20 cellular contexts compared by ENCODE assay signal in genomic region chr6:47318236-47318974, GRCh38.
"Had no signal": no experiment of that assay in that cellular context is flagged by ENCODE, and none has a peak within 500 bp of the region (broad histone marks: within the 10 kb centered on the region; RNA-seq: fewer than 3 reads in every experiment).

No MANE protein-coding gene starts in this region.

- H3K9me3 Mint-ChIP-seq: activated naive CD4-positive, alpha-beta T cell treated with anti-CD3 and anti-CD28 coated beads, Interleukin-2, amount 50 U/mL, for 24 hours had no signal

- H3K36me3 ChIP-seq: breast epithelium, WERI-Rb-1 had no signal

- H3K4me1 Mint-ChIP-seq: activated naive CD4-positive, alpha-beta T cell treated with anti-CD3 and anti-CD28 coated beads, Interleukin-2, amount 50 U/mL, for 24 hours had no signal

- DNase-seq: activated CD4-positive, alpha-beta T cell treated with anti-CD3 and anti-CD28 coated beads for 4 hours; activated CD4-positive, alpha-beta T cell treated with anti-CD3 and anti-CD28 coated beads, Interleukin-2, amount 50 U/mL, for 4 hours; activated CD8-positive, alpha-beta memory T cell treated with anti-CD3 and anti-CD28 coated beads, Interleukin-2, amount 50 U/mL, for 48 hours; activated CD8-positive, alpha-beta T cell treated with anti-CD3 and anti-CD28 coated beads, Interleukin-2, amount 10 ng/mL, durations not matched to agents 7 days and 5 days; activated T-cell treated with anti-CD3 and anti-CD28 coated beads, Interleukin-2, amount 50 U/mL, for 1 hour; aorta; caudate nucleus; KG1; NCI-H1048; NCI-H146; NCI-H187 treated with DMSO at 0.1 percent for 48 hours; NCI-H2081 treated with DMSO at 0.1 percent for 48 hours; NCI-H345; NCI-H510A; SIG-M5; T-helper 1 cell; WERI-Rb-1 had no signal

- ATAC-seq: activated CD8-positive, alpha-beta T cell treated with anti-CD3 and anti-CD28 coated beads, Interleukin-2, amount 10 ng/mL, durations not matched to agents 7 days and 5 days had no signal

- H3K36me3 Mint-ChIP-seq: activated naive CD4-positive, alpha-beta T cell treated with anti-CD3 and anti-CD28 coated beads, Interleukin-2, amount 50 U/mL, for 24 hours had no signal

- H3K4me1 ChIP-seq: breast epithelium had no signal

- H3K27me3 ChIP-seq: breast epithelium had no signal

- H3K27ac Mint-ChIP-seq: activated CD8-positive, alpha-beta T cell treated with anti-CD3 and anti-CD28 coated beads, Interleukin-2, amount 10 ng/mL, durations not matched to agents 7 days and 5 days; activated naive CD4-positive, alpha-beta T cell treated with anti-CD3 and anti-CD28 coated beads, Interleukin-2, amount 50 U/mL, for 24 hours had no signal

- H3K9me3 ChIP-seq: breast epithelium had no signal

- H3K4me3 Mint-ChIP-seq: activated CD8-positive, alpha-beta T cell treated with anti-CD3 and anti-CD28 coated beads, Interleukin-2, amount 10 ng/mL, durations not matched to agents 7 days and 5 days; activated naive CD4-positive, alpha-beta T cell treated with anti-CD3 and anti-CD28 coated beads, Interleukin-2, amount 50 U/mL, for 24 hours had no signal

- H3K4me3 ChIP-seq: breast epithelium, SK-N-MC had no signal
